In the genomic region with DNA sequence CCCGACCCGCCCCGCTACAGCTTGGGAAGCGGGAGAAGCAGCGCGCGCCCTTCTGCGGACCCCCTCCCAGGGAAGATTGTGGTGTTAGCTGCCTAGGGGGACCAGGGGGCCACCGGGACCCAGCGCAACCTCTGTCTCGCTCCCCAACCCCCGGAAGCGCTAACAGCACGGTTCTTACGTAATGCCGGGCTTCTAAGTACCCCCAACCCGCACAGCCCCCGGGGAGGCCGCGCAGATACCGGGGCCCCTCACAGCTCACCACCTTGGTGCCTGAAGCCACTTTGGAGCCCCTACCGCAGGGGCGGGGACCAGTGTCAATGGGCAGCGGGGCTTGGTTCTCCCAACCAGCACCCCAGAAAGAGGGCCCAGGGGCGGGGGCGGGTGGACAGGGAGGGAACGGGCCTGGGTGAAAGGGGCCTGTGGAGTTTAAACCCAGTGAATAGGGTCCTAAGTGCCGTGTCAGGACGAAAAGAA, we compare ENCODE assay signal across 8 cellular contexts. TPM values are rescaled to one million over a fixed set of nuclear protein-coding genes. Genes with fewer than 3 reads are reported as not detected.
DNase-seq lines count a peak whose midpoint lies in the region; ATAC-seq and TF ChIP-seq lines count a peak whose summit lies in the region.

No MANE protein-coding gene starts in this region.

- H3K9me3 Mint-ChIP-seq in activated naive CD4-positive, alpha-beta T cell treated with anti-CD3 and anti-CD28 coated beads, Interleukin-2, amount 50 U/mL, for 72 hours = no peaks in the 10 kb centered on the region

- H3K4me1 ChIP-seq in HAP-1 = peaks cover 15% of the 10 kb centered on the region
- no peaks in the 10 kb centered on the region for H3K4me1 ChIP-seq in foreskin keratinocyte

- no peaks in the 10 kb centered on the region for H3K9me3 ChIP-seq in HAP-1

- intact Hi-C loops in left ventricle myocardium superior (cut with micrococcal nuclease) = no loop called here

- no peak overlapping the region for H3K27ac ChIP-seq in foreskin keratinocyte

- H3K4me3 ChIP-seq in HAP-1 = peak overlapping the region; percentile 42
- peak overlapping the region; percentile 86 for H3K4me3 ChIP-seq in skeletal muscle cell (ENCODE audit: low read depth, low read length)

- no peaks in the 10 kb centered on the region for H3K36me3 Mint-ChIP-seq in activated naive CD4-positive, alpha-beta T cell treated with anti-CD3 and anti-CD28 coated beads, Interleukin-2, amount 50 U/mL, for 72 hours

- in situ Hi-C loops in HAP-1 (cut with MboI; ENCODE audit: low sequenced_read_pairs) = no loop called here

- no peak for TF ChIP-seq CTCF in foreskin keratinocyte (conservative IDR thresholded peaks at IDR 0.05)

- DNase-seq in HAP-1 (ENCODE audit: low spot score in 2 of 2) (no peak), left ventricle myocardium superior (no peak), skeletal muscle cell (ENCODE audit: low read depth) (no peak), foreskin keratinocyte (no peak), H4 (ENCODE audit: low spot score) (no peak), NCI-H1417 treated with DMSO at 0.1 percent for 48 hours (lab: John Stamatoyannopoulos, UW) (no peak)
- no peak for DNase-seq in activated naive CD4-positive, alpha-beta T cell treated with anti-CD3 and anti-CD28 coated beads, Interleukin-2, amount 50 U/mL, for 72 hours (ENCODE audit: low spot score in 2 of 2)

- H3K27ac Mint-ChIP-seq in activated naive CD4-positive, alpha-beta T cell treated with anti-CD3 and anti-CD28 coated beads, Interleukin-2, amount 50 U/mL, for 72 hours = peak overlapping the region in 1 of 2 donors; percentile 41

- peak; percentile 26 to 29 for ATAC-seq in activated naive CD4-positive, alpha-beta T cell treated with anti-CD3 and anti-CD28 coated beads, Interleukin-2, amount 50 U/mL, for 72 hours
- ATAC-seq in left ventricle myocardium superior (peak; percentile 9), GM18867 (IDR thresholded peaks at IDR 0.05; ENCODE audit: unreplicated experiment) (no peak), foreskin keratinocyte (no peak)

- H3K27me3 ChIP-seq in HAP-1 (ENCODE audit: low read depth) (no peaks in the 10 kb centered on the region), foreskin keratinocyte (peaks cover 90% of the 10 kb centered on the region)

- H3K36me3 ChIP-seq in HAP-1 (replicated peaks) = no peaks in the 10 kb centered on the region

RNA-seq across cellular contexts. Expression of gene MPP2, which starts 0.3 kb away (rescaled TPM):
- 1 to 10 TPM; 4.6 to 6.0 TPM for total RNA-seq in activated naive CD4-positive, alpha-beta T cell treated with anti-CD3 and anti-CD28 coated beads, Interleukin-2, amount 50 U/mL, for 72 hours
- total RNA-seq in left ventricle myocardium superior = 17.1 TPM
- 0.53 and 0.71 TPM in 2 replicates for total RNA-seq in foreskin keratinocyte
- 0.40 and 0.49 TPM in 2 replicates for polyA plus RNA-seq in foreskin keratinocyte
- 1.2 and 1.8 TPM in 2 replicates for total RNA-seq in H4 (2014; rRNA removed; shearing (Covaris generic))

RNA-seq across cellular contexts. Expression of gene PPY, which starts 35.3 kb away (rescaled TPM):
- not detected for total RNA-seq in activated naive CD4-positive, alpha-beta T cell treated with anti-CD3 and anti-CD28 coated beads, Interleukin-2, amount 50 U/mL, for 72 hours
- total RNA-seq in left ventricle myocardium superior (not detected), foreskin keratinocyte (not detected in 2 replicates)
- not detected in 2 replicates for polyA plus RNA-seq in foreskin keratinocyte
- total RNA-seq in H4 (2014; rRNA removed; shearing (Covaris generic)) = not detected in 2 replicates

RNA-seq across cellular contexts. Expression of gene PYY, which starts 46.8 kb away (rescaled TPM):
- not detected for total RNA-seq in activated naive CD4-positive, alpha-beta T cell treated with anti-CD3 and anti-CD28 coated beads, Interleukin-2, amount 50 U/mL, for 72 hours
- total RNA-seq in left ventricle myocardium superior (not detected), foreskin keratinocyte (not detected in 2 replicates)
- 0.14 and 0.24 TPM in 2 replicates for polyA plus RNA-seq in foreskin keratinocyte
- total RNA-seq in H4 (2014; rRNA removed; shearing (Covaris generic)) = 0.17 TPM in 1 of 2 replicates, not detected in the other

Comparison
In these comparisons a context has a peak if more than half of its experiments do, and no peak if none do; other contexts are left out.
1. ATAC-seq: peak in activated naive CD4-positive, alpha-beta T cell treated with anti-CD3 and anti-CD28 coated beads, Interleukin-2, amount 50 U/mL, for 72 hours (2 of 2) and left ventricle myocardium superior (single experiment); none in GM18867 (single experiment) and foreskin keratinocyte (single experiment).